ENCODE assay signal across 23 cellular contexts in the genomic region with DNA sequence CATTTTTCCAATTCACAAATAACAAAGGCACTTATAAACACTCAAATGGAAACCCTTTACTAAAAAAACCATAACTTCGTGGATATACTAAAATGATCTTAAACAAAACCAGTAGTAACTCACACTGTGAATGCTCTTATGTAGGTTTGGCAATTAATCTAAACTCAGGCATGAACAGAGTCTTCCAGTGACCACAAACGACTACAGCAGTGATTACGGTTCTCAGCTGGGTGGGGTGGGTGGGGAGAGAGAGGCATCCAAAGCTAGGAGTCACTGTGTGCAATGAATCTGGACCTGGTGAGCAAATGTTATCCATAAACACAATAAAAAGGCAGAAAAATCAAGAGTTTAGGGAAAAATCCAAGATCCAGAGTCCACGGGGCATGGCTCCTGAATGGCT. TPM values are rescaled to one million over a fixed set of nuclear protein-coding genes. Genes with fewer than 3 reads are reported as not detected.
DNase-seq lines count a peak whose midpoint lies in the region; FAIRE-seq and TF ChIP-seq lines count a peak whose summit lies in the region.
"Had no signal": no experiment of that assay in that cellular context is flagged by ENCODE, and none has a peak within 500 bp of the region (broad histone marks: within the 10 kb centered on the region; RNA-seq: fewer than 3 reads in every experiment).

No MANE protein-coding gene starts in this region.

- no peak overlapping the region for H3K4me3 Mint-ChIP-seq in astrocyte (ENCODE audit: unreplicated experiment)
- no peak overlapping the region for H3K4me3 Mint-ChIP-seq in CD4-positive, alpha-beta memory T cell
- H3K4me3 Mint-ChIP-seq: CD4-positive, alpha-beta T cell had no signal

- H3K4me1 Mint-ChIP-seq in astrocyte (ENCODE audit: low read depth, unreplicated experiment): peaks cover 15% of the 10 kb centered on the region
- no peaks in the 10 kb centered on the region for H3K4me1 Mint-ChIP-seq in CD4-positive, alpha-beta memory T cell

- H3K9me3 ChIP-seq in astrocyte (ENCODE audit: insufficient read depth, low read depth, low read length) (no peaks in the 10 kb centered on the region), smooth muscle cell (replicated peaks; ENCODE audit: low read depth) (no peaks in the 10 kb centered on the region)
- H3K9me3 ChIP-seq in CD4-positive, alpha-beta memory T cell (ENCODE audit: control insufficient read depth in 1 of 2, low read length in 2 of 2): no peaks in the 10 kb centered on the region
- H3K9me3 ChIP-seq: A549, BLaER1, Caco-2, Peyer's patch had no signal

- H3K4me1 ChIP-seq in astrocyte (ENCODE audit: insufficient read depth, low read length) (peaks cover 9% of the 10 kb centered on the region), smooth muscle cell (ENCODE audit: low read depth) (peaks cover 7% of the 10 kb centered on the region)
- H3K4me1 ChIP-seq in CD4-positive, alpha-beta memory T cell (ENCODE audit: insufficient read depth, low read length): no peaks in the 10 kb centered on the region
- H3K4me1 ChIP-seq: A549, Caco-2, Peyer's patch had no signal

- peaks cover 5% of the 10 kb centered on the region for H3F3A ChIP-seq in smooth muscle cell (ENCODE audit: low read depth)

- CTCF ChIA-PET in CD4-positive, alpha-beta memory T cell (lab: Charles Lee; ENCODE audit: partially characterized antibody): no interaction called here

- H3K79me2 ChIP-seq in astrocyte (ENCODE audit: insufficient read depth, low read length) (no peaks in the 10 kb centered on the region), smooth muscle cell (ENCODE audit: low read depth) (no peaks in the 10 kb centered on the region)

- peaks cover 14% of the 10 kb centered on the region for H3K27me3 Mint-ChIP-seq in astrocyte (ENCODE audit: low read depth, unreplicated experiment)
- peaks cover 2% of the 10 kb centered on the region in 2 donors for H3K27me3 Mint-ChIP-seq in CD4-positive, alpha-beta memory T cell
- H3K27me3 Mint-ChIP-seq: CD4-positive, alpha-beta T cell had no signal

- H3K4me3 ChIP-seq in astrocyte (ENCODE audit: insufficient read depth, low read depth, low read length): no peak overlapping the region
- no peak overlapping the region for H3K4me3 ChIP-seq in smooth muscle cell
- no peak overlapping the region for H3K4me3 ChIP-seq in CD4-positive, alpha-beta memory T cell (ENCODE audit: low read length in 2 of 2)
- H3K4me3 ChIP-seq: A549, BLaER1, K562, Peyer's patch had no signal

- H3K9ac ChIP-seq in astrocyte (ENCODE audit: low read length): no peak overlapping the region
- no peak overlapping the region for H3K9ac ChIP-seq in smooth muscle cell (ENCODE audit: low read depth)
- H3K9ac ChIP-seq: BLaER1 had no signal

- POLR2A ChIA-PET in CD4-positive, alpha-beta memory T cell (lab: Charles Lee; ENCODE audit: partially characterized antibody): no interaction called here

- 58% methylated on average over 4 of the region's 4 CpGs for WGBS in smooth muscle cell (ENCODE audit: low lambda C conversion rate)

- H3K36me3 ChIP-seq in astrocyte (ENCODE audit: insufficient read depth, low read length) (peaks cover 4% of the 10 kb centered on the region), smooth muscle cell (ENCODE audit: low read depth) (no peaks in the 10 kb centered on the region)
- no peaks in the 10 kb centered on the region for H3K36me3 ChIP-seq in CD4-positive, alpha-beta memory T cell (ENCODE audit: insufficient read depth, low read length)
- H3K36me3 ChIP-seq: BLaER1, Peyer's patch had no signal

- H3K27ac ChIP-seq in astrocyte (ENCODE audit: low read depth, low read length): no peak overlapping the region
- H3K27ac ChIP-seq in smooth muscle cell (ENCODE audit: low read depth): no peak overlapping the region
- H3K27ac ChIP-seq in CD4-positive, alpha-beta memory T cell (ENCODE audit: low read depth, low read length): no peak overlapping the region
- H3K27ac ChIP-seq: A549, BLaER1, Peyer's patch had no signal

- no peaks in the 10 kb centered on the region for H4K20me1 ChIP-seq in astrocyte (ENCODE audit: insufficient read depth, low read length)
- no peaks in the 10 kb centered on the region for H4K20me1 ChIP-seq in smooth muscle cell (ENCODE audit: low read depth)
- H4K20me1 ChIP-seq: BLaER1 had no signal

- H3K27me3 ChIP-seq in astrocyte (ENCODE audit: insufficient read depth, low read length) (no peaks in the 10 kb centered on the region), smooth muscle cell (ENCODE audit: low read depth) (no peaks in the 10 kb centered on the region)
- H3K27me3 ChIP-seq in CD4-positive, alpha-beta memory T cell (ENCODE audit: insufficient read depth, low read length): no peaks in the 10 kb centered on the region
- H3K27me3 ChIP-seq: BLaER1, Peyer's patch had no signal

- H3K27ac Mint-ChIP-seq in astrocyte (ENCODE audit: unreplicated experiment): no peak overlapping the region
- H3K27ac Mint-ChIP-seq in CD4-positive, alpha-beta memory T cell: no peak overlapping the region
- H3K27ac Mint-ChIP-seq: CD4-positive, alpha-beta T cell had no signal

- no peak for TF ChIP-seq CTCF in astrocyte (IDR thresholded peaks at IDR 0.05; ENCODE audit: insufficient read depth, low read depth, low read length)
- TF ChIP-seq CTCF in smooth muscle cell (IDR thresholded peaks at IDR 0.05; ENCODE audit: borderline replicate concordance, insufficient read depth, poor library complexity, severe bottlenecking): no peak

- H2AFZ ChIP-seq in astrocyte (ENCODE audit: low read depth, low read length) (no peak overlapping the region), smooth muscle cell (ENCODE audit: low read depth) (no peak overlapping the region)

- peaks cover 2% of the 10 kb centered on the region for H3K9me3 Mint-ChIP-seq in astrocyte (ENCODE audit: unreplicated experiment)
- H3K9me3 Mint-ChIP-seq in CD4-positive, alpha-beta memory T cell: peaks cover 0 to 2% (median 0%) of the 10 kb centered on the region in 8 donors
- H3K9me3 Mint-ChIP-seq: CD4-positive, alpha-beta T cell had no signal

- H3K4me2 ChIP-seq in astrocyte (ENCODE audit: low read length): no peak overlapping the region
- peak overlapping the region; percentile 40 for H3K4me2 ChIP-seq in smooth muscle cell
- H3K4me2 ChIP-seq: A549 had no signal

- FAIRE-seq in astrocyte (lab: Jason Lieb, UNC): no peak
- FAIRE-seq: A549, H54, K562 had no signal

- DNase-seq in GM03348 (ENCODE audit: low spot score) (peak; percentile 39), astrocyte (ENCODE audit: low read depth) (peak; percentile 74), fibroblast of peridontal ligament (ENCODE audit: extremely low read depth) (peak; percentile 75), smooth muscle cell (lab: John Stamatoyannopoulos, UW; ENCODE audit: unreplicated experiment) (no peak), NCI-H446 treated with DMSO at 0.1 percent for 48 hours (lab: John Stamatoyannopoulos, UW) (no peak), T-helper 2 cell (no peak)
- no peak for DNase-seq in CD4-positive, alpha-beta memory T cell
- DNase-seq: Caco-2; CD4-positive, alpha-beta T cell; DMS 273 treated with DMSO at 0.1 percent for 48 hours; DND-41; MM.1S; NCI-H1105; NCI-H146; NCI-H2029; NCI-H226; NCI-H524; NCI-H82; Peyer's patch had no signal

- peaks cover 6% of the 10 kb centered on the region for H3K36me3 Mint-ChIP-seq in astrocyte (ENCODE audit: low read depth, unreplicated experiment)
- H3K36me3 Mint-ChIP-seq in CD4-positive, alpha-beta memory T cell: no peaks in the 10 kb centered on the region

- intact Hi-C loops in CD4-positive, alpha-beta memory T cell (cut with micrococcal nuclease): no loop called here

RNA-seq across cellular contexts. Expression of a gene that starts 21.3 kb away (rescaled TPM):
- total RNA-seq in astrocyte (4.2 and 4.4 TPM in 2 replicates), smooth muscle cell (40.3 and 54.3 TPM in 2 replicates)
- polyA plus RNA-seq in smooth muscle cell: 28.5 and 31.7 TPM in 2 replicates
- not detected for total RNA-seq in CD4-positive, alpha-beta memory T cell
- polyA plus RNA-seq in CD4-positive, alpha-beta memory T cell: not detected

Comparison
In these comparisons a context has a peak if more than half of its experiments do, and no peak if none do; other contexts are left out.
1. DNase-seq: peak in GM03348 (single experiment), astrocyte (single experiment) and fibroblast of peridontal ligament (single experiment); none in smooth muscle cell (single experiment), NCI-H446 treated with DMSO at 0.1 percent for 48 hours (single experiment), T-helper 2 cell (0 of 5) and CD4-positive, alpha-beta memory T cell (0 of 5).